In genomic region chr17:70464995-70465394, GRCh38 we compare ENCODE assay signal across 10 cellular contexts.
"Had no signal": no experiment of that assay in that cellular context is flagged by ENCODE, and none has a peak within 500 bp of the region (broad histone marks: within the 10 kb centered on the region; RNA-seq: fewer than 3 reads in every experiment).

No MANE protein-coding gene starts in this region.

- H3K4me2 ChIP-seq: GM23338 had no signal

- H3K36me3 ChIP-seq: HAP-1 had no signal

- FAIRE-seq: H1, H54 had no signal

- H3K9me3 ChIP-seq: HAP-1 had no signal

- H2AFZ ChIP-seq: GM23248, GM23338 had no signal

- H3K9ac ChIP-seq: GM23248 had no signal

- DNase-seq: GM23248, GOT3, H7, H9, HCEC 1CT, HFFc6 had no signal

- H3K4me3 ChIP-seq: GM23248, GM23338, HAP-1 had no signal

- H3K27ac ChIP-seq: GM23248 had no signal
